Comparison of ENCODE assay signal across 1 cellular context in the genomic region with DNA sequence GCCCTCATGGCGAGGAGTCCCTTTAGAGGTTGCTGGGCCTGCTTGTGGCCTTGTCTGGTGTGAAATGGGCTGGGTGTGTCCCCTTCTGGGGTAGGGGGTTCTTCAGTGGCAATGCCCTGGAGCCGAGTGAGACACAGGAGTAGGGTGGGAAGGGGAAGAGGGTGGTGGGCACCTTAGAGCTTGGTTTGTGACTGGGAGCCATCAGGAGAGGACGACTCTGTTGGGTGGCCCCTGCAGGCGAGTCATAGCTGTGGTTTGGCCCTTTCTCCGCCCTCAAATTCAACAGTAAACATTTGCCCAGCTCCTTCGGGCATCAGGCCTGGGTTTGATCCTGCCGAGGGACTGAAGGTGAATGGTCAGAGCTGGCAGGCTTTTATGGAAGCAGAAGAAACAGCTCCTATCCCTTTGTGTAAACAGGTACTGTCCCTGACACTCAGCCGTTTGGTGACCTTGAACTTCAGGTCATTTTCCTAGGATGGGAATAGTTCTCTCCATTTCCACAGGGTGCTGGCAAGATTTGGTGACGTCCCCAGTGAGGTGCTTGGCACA.
TF ChIP-seq lines count a peak whose summit lies in the region.

No MANE protein-coding gene starts in this region.

TF ChIP-seq in HepG2, 621 proteins besides CTCF, POLR2A, EP300 and RAD21 (continued from another document and continues in another):
- TF ChIP-seq THAP7 (CRISPR knock-in tag; IDR thresholded peaks at IDR 0.05) (no peak), REL (CRISPR knock-in tag; conservative IDR thresholded peaks at IDR 0.05) (no peak), TEAD2 (CRISPR knock-in tag; IDR thresholded peaks at IDR 0.05) (no peak), FOSL2 (CRISPR knock-in tag; IDR thresholded peaks at IDR 0.05) (peak; percentile 61), MIXL1 (CRISPR knock-in tag; IDR thresholded peaks at IDR 0.05) (no peak), ZNF362 (CRISPR knock-in tag; IDR thresholded peaks at IDR 0.05; ENCODE audit: borderline replicate concordance) (no peak), ZFP36 (IDR thresholded peaks at IDR 0.05; ENCODE audit: borderline replicate concordance, low read depth, low read length, partially characterized antibody) (peak; percentile 33), KDM5B (CRISPR knock-in tag; IDR thresholded peaks at IDR 0.05; ENCODE audit: borderline replicate concordance) (no peak), SMYD3 (CRISPR knock-in tag; IDR thresholded peaks at IDR 0.05) (no peak), PRMT3 (CRISPR knock-in tag; IDR thresholded peaks at IDR 0.05; ENCODE audit: borderline replicate concordance, low read depth) (no peak), DPF2 (CRISPR knock-in tag; IDR thresholded peaks at IDR 0.05; ENCODE audit: borderline replicate concordance, low read depth) (no peak), ZNF296 (CRISPR knock-in tag; conservative IDR thresholded peaks at IDR 0.05) (no peak), ZNF441 (CRISPR knock-in tag; IDR thresholded peaks at IDR 0.05; ENCODE audit: borderline replicate concordance) (no peak), CBX5 (CRISPR knock-in tag; IDR thresholded peaks at IDR 0.05; ENCODE audit: borderline replicate concordance) (peak; percentile 48; the same call in 1 of the 2 replicates), MXI1 (IDR thresholded peaks at IDR 0.05; ENCODE audit: borderline replicate concordance, low read depth, low read length) (no peak), TAF1 (CRISPR knock-in tag; IDR thresholded peaks at IDR 0.05) (no peak), ZNF451 (CRISPR knock-in tag; IDR thresholded peaks at IDR 0.05) (no peak), HBP1 (CRISPR knock-in tag; IDR thresholded peaks at IDR 0.05; ENCODE audit: low read depth) (no peak), PCBP2 (optimal IDR thresholded peaks at IDR 0.05; ENCODE audit: low read depth, low read length, poor library complexity, severe bottlenecking) (no peak), STAT5B (CRISPR knock-in tag; IDR thresholded peaks at IDR 0.05) (no peak), ZNF644 (CRISPR knock-in tag; IDR thresholded peaks at IDR 0.05; ENCODE audit: low read depth) (no peak), SMARCE1 (IDR thresholded peaks at IDR 0.05; ENCODE audit: borderline replicate concordance) (no peak), SP2 (CRISPR knock-in tag; IDR thresholded peaks at IDR 0.05) (no peak), FOXA3 (CRISPR knock-in tag; IDR thresholded peaks at IDR 0.05) (peak; percentile 96), MATR3 (CRISPR knock-in tag; IDR thresholded peaks at IDR 0.05) (no peak), HNRNPL (IDR thresholded peaks at IDR 0.05; ENCODE audit: low read depth, low read length) (peak; percentile 44; the same call in 1 of the 2 replicates), ZNF383 (CRISPR knock-in tag; IDR thresholded peaks at IDR 0.05; ENCODE audit: borderline replicate concordance) (no peak), PHF20 (CRISPR knock-in tag; IDR thresholded peaks at IDR 0.05) (no peak), ZMAT3 (CRISPR knock-in tag; conservative IDR thresholded peaks at IDR 0.05) (no peak), ADNP (CRISPR knock-in tag; IDR thresholded peaks at IDR 0.05) (no peak), HDAC1 (CRISPR knock-in tag; IDR thresholded peaks at IDR 0.05) (peak; percentile 39; the same call in 1 of the 2 replicates), NR2F6 (IDR thresholded peaks at IDR 0.05) (peak; percentile 81), NR2F6 (CRISPR knock-in tag; IDR thresholded peaks at IDR 0.05) (peak; percentile 83), BRD4 (CRISPR knock-in tag; IDR thresholded peaks at IDR 0.05) (no peak), ZNF552 (CRISPR knock-in tag; IDR thresholded peaks at IDR 0.05; ENCODE audit: borderline replicate concordance) (no peak), CENPX (CRISPR knock-in tag; IDR thresholded peaks at IDR 0.05) (no peak), MTF1 (CRISPR knock-in tag; IDR thresholded peaks at IDR 0.05) (no peak), ZNF556 (CRISPR knock-in tag; IDR thresholded peaks at IDR 0.05; ENCODE audit: borderline replicate concordance) (peak; percentile 56; the same call in 1 of the 2 replicates), ZMYM2 (CRISPR knock-in tag; IDR thresholded peaks at IDR 0.05) (0 out of 2 replicates have a peak, but pooled peaks have one; percentile 37), RARG (CRISPR knock-in tag; IDR thresholded peaks at IDR 0.05; ENCODE audit: low read depth) (no peak), GTF2F1 (IDR thresholded peaks at IDR 0.05; ENCODE audit: low read length) (no peak), SIX1 (CRISPR knock-in tag; IDR thresholded peaks at IDR 0.05; ENCODE audit: borderline replicate concordance) (no peak), HNF4A (CRISPR knock-in tag; IDR thresholded peaks at IDR 0.05) (peak; percentile 64), YEATS4 (CRISPR knock-in tag; IDR thresholded peaks at IDR 0.05; ENCODE audit: borderline replicate concordance) (no peak), ZSCAN20 (CRISPR knock-in tag; IDR thresholded peaks at IDR 0.05; ENCODE audit: borderline replicate concordance) (no peak), ZNF10 (CRISPR knock-in tag; IDR thresholded peaks at IDR 0.05; ENCODE audit: borderline replicate concordance, low read depth) (no peak), SP4 (CRISPR knock-in tag; IDR thresholded peaks at IDR 0.05) (no peak), MAFG (CRISPR knock-in tag; IDR thresholded peaks at IDR 0.05) (no peak), ZNF263 (CRISPR knock-in tag; IDR thresholded peaks at IDR 0.05) (no peak), PLRG1 (conservative IDR thresholded peaks at IDR 0.05) (no peak), ZNF446 (CRISPR knock-in tag; IDR thresholded peaks at IDR 0.05) (no peak)
- TF ChIP-seq, protein P1, sequence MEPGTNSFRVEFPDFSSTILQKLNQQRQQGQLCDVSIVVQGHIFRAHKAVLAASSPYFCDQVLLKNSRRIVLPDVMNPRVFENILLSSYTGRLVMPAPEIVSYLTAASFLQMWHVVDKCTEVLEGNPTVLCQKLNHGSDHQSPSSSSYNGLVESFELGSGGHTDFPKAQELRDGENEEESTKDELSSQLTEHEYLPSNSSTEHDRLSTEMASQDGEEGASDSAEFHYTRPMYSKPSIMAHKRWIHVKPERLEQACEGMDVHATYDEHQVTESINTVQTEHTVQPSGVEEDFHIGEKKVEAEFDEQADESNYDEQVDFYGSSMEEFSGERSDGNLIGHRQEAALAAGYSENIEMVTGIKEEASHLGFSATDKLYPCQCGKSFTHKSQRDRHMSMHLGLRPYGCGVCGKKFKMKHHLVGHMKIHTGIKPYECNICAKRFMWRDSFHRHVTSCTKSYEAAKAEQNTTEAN (CRISPR knock-in tag; conservative IDR thresholded peaks at IDR 0.05) = no peak
- TF ChIP-seq, protein P2, sequence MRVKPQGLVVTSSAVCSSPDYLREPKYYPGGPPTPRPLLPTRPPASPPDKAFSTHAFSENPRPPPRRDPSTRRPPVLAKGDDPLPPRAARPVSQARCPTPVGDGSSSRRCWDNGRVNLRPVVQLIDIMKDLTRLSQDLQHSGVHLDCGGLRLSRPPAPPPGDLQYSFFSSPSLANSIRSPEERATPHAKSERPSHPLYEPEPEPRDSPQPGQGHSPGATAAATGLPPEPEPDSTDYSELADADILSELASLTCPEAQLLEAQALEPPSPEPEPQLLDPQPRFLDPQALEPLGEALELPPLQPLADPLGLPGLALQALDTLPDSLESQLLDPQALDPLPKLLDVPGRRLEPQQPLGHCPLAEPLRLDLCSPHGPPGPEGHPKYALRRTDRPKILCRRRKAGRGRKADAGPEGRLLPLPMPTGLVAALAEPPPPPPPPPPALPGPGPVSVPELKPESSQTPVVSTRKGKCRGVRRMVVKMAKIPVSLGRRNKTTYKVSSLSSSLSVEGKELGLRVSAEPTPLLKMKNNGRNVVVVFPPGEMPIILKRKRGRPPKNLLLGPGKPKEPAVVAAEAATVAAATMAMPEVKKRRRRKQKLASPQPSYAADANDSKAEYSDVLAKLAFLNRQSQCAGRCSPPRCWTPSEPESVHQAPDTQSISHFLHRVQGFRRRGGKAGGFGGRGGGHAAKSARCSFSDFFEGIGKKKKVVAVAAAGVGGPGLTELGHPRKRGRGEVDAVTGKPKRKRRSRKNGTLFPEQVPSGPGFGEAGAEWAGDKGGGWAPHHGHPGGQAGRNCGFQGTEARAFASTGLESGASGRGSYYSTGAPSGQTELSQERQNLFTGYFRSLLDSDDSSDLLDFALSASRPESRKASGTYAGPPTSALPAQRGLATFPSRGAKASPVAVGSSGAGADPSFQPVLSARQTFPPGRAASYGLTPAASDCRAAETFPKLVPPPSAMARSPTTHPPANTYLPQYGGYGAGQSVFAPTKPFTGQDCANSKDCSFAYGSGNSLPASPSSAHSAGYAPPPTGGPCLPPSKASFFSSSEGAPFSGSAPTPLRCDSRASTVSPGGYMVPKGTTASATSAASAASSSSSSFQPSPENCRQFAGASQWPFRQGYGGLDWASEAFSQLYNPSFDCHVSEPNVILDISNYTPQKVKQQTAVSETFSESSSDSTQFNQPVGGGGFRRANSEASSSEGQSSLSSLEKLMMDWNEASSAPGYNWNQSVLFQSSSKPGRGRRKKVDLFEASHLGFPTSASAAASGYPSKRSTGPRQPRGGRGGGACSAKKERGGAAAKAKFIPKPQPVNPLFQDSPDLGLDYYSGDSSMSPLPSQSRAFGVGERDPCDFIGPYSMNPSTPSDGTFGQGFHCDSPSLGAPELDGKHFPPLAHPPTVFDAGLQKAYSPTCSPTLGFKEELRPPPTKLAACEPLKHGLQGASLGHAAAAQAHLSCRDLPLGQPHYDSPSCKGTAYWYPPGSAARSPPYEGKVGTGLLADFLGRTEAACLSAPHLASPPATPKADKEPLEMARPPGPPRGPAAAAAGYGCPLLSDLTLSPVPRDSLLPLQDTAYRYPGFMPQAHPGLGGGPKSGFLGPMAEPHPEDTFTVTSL (CRISPR knock-in tag; IDR thresholded peaks at IDR 0.05; ENCODE audit: borderline replicate concordance) = peak; percentile 16; the same call in 1 of the 2 replicates
- TF ChIP-seq, protein P3, sequence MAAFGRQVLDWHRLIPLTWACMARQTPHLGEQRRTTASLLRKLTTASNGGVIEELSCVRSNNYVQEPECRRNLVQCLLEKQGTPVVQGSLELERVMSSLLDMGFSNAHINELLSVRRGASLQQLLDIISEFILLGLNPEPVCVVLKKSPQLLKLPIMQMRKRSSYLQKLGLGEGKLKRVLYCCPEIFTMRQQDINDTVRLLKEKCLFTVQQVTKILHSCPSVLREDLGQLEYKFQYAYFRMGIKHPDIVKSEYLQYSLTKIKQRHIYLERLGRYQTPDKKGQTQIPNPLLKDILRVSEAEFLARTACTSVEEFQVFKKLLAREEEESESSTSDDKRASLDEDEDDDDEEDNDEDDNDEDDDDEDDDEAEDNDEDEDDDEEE (CRISPR knock-in tag; IDR thresholded peaks at IDR 0.05) = no peak
- TF ChIP-seq, protein P4, sequence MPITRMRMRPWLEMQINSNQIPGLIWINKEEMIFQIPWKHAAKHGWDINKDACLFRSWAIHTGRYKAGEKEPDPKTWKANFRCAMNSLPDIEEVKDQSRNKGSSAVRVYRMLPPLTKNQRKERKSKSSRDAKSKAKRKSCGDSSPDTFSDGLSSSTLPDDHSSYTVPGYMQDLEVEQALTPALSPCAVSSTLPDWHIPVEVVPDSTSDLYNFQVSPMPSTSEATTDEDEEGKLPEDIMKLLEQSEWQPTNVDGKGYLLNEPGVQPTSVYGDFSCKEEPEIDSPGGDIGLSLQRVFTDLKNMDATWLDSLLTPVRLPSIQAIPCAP (CRISPR knock-in tag; IDR thresholded peaks at IDR 0.05; ENCODE audit: low read depth) = no peak
- TF ChIP-seq, protein P5, sequence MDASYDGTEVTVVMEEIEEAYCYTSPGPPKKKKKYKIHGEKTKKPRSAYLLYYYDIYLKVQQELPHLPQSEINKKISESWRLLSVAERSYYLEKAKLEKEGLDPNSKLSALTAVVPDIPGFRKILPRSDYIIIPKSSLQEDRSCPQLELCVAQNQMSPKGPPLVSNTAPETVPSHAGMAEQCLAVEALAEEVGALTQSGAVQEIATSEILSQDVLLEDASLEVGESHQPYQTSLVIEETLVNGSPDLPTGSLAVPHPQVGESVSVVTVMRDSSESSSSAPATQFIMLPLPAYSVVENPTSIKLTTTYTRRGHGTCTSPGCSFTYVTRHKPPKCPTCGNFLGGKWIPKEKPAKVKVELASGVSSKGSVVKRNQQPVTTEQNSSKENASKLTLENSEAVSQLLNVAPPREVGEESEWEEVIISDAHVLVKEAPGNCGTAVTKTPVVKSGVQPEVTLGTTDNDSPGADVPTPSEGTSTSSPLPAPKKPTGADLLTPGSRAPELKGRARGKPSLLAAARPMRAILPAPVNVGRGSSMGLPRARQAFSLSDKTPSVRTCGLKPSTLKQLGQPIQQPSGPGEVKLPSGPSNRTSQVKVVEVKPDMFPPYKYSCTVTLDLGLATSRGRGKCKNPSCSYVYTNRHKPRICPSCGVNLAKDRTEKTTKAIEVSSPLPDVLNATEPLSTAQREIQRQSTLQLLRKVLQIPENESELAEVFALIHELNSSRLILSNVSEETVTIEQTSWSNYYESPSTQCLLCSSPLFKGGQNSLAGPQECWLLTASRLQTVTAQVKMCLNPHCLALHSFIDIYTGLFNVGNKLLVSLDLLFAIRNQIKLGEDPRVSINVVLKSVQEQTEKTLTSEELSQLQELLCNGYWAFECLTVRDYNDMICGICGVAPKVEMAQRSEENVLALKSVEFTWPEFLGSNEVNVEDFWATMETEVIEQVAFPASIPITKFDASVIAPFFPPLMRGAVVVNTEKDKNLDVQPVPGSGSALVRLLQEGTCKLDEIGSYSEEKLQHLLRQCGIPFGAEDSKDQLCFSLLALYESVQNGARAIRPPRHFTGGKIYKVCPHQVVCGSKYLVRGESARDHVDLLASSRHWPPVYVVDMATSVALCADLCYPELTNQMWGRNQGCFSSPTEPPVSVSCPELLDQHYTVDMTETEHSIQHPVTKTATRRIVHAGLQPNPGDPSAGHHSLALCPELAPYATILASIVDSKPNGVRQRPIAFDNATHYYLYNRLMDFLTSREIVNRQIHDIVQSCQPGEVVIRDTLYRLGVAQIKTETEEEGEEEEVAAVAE (CRISPR knock-in tag; IDR thresholded peaks at IDR 0.05; ENCODE audit: borderline replicate concordance) = no peak
